Comparison of ENCODE assay signal across 2 cellular contexts in the genomic region with DNA sequence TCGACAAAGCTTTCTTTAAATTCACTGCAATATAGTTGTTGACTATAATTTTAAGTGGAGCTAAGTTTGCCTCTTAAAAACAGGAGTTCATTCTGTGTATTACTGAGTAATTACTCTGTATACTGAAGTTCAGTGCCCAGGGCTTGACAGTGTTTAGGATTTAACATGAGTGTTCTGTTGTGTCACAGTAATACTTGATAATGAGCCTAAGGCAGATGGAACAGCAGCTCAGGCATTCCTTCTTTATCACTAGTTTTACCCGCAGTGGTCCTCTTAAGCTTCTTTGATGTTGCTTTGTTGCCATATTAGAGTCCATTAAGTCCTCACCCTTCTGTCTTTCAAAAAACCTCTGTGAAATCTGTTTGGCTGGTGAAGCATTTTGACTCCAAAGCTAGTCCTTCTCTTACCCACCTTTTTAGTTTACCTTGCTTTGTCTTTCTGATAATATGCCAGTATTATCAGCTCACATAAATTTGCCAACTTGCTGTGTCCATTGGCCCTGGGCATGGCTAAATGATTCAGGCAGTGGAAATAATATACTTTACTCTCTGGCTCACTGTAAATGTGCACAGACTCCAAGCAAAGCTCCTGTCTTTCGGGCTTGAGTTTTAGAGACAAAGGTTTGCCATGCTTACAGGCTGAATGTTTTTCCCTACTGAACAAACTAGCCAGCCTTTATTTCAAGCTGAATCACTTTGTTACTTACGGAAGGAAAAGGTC.
TF ChIP-seq lines count a peak whose summit lies in the region.

No MANE protein-coding gene starts in this region.

TF ChIP-seq in HEK293, 187 proteins besides CTCF, POLR2A, EP300 and RAD21:
- no peak for TF ChIP-seq ZNF518A (tag by site-specific recombination; conservative IDR thresholded peaks at IDR 0.05; ENCODE audit: low read depth)
- no peak for TF ChIP-seq ZBTB26 (tag by site-specific recombination; optimal IDR thresholded peaks at IDR 0.05)
- TF ChIP-seq ZNF529 (tag by site-specific recombination; IDR thresholded peaks at IDR 0.05; ENCODE audit: insufficient replicate concordance) = no peak
- no peak for TF ChIP-seq ZNF133 (tag by site-specific recombination; IDR thresholded peaks at IDR 0.05)
- TF ChIP-seq, protein P1, sequence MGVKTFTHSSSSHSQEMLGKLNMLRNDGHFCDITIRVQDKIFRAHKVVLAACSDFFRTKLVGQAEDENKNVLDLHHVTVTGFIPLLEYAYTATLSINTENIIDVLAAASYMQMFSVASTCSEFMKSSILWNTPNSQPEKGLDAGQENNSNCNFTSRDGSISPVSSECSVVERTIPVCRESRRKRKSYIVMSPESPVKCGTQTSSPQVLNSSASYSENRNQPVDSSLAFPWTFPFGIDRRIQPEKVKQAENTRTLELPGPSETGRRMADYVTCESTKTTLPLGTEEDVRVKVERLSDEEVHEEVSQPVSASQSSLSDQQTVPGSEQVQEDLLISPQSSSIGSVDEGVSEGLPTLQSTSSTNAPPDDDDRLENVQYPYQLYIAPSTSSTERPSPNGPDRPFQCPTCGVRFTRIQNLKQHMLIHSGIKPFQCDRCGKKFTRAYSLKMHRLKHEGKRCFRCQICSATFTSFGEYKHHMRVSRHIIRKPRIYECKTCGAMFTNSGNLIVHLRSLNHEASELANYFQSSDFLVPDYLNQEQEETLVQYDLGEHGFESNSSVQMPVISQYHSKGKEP (tag by site-specific recombination; IDR thresholded peaks at IDR 0.05) = no peak
- no peak for TF ChIP-seq SCRT2 (tag by site-specific recombination; IDR thresholded peaks at IDR 0.05)
- TF ChIP-seq OSR2 (tag by site-specific recombination; IDR thresholded peaks at IDR 0.05) = peak; percentile 40; the same call in 1 of the 2 replicates
- TF ChIP-seq ZNF600 (tag by site-specific recombination; IDR thresholded peaks at IDR 0.05) = peak; percentile 75
- no peak for TF ChIP-seq ZNF621 (tag by site-specific recombination; IDR thresholded peaks at IDR 0.05)
- TF ChIP-seq ZNF707 (tag by site-specific recombination; IDR thresholded peaks at IDR 0.05) = no peak
- no peak for TF ChIP-seq YY2 (tag by site-specific recombination; IDR thresholded peaks at IDR 0.05)
- TF ChIP-seq TCF7L2 (IDR thresholded peaks at IDR 0.05; ENCODE audit: borderline replicate concordance, low read depth, low read length) = peak; percentile 68
- TF ChIP-seq ZNF335 (tag by site-specific recombination; conservative IDR thresholded peaks at IDR 0.05) = peak; percentile 38
- no peak for TF ChIP-seq GFI1B (tag by site-specific recombination; IDR thresholded peaks at IDR 0.05)

TF ChIP-seq in SK-N-SH treated with all-trans-retinoic acid at 6 μM for 48 hours, 23 proteins besides CTCF, POLR2A, EP300 and RAD21 (continued from another document):
- TF ChIP-seq POU6F1 (CRISPR knock-in tag; IDR thresholded peaks at IDR 0.05; ENCODE audit: borderline replicate concordance, low read depth) = no peak
